In the genomic region with DNA sequence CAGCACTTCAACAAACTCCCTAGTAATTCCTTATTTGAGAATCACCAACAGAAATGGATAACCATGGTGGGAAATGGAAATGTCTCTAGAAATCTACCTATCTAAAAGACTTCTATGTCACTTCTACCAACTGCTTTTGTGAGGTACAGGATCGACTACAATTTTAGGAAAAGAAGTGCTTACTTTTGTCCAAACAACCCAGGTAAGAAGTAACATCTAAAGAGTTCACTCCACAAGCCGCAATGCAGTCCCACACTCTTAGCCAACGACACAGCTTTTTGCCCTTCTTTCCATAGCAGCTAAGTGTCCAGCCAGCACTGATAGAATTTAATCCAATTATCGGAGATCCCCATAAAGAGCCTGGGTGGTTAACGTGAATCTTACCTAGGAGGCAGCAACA, we compare ENCODE assay signal across 15 cellular contexts. TPM values are rescaled to one million over a fixed set of nuclear protein-coding genes. Genes with fewer than 3 reads are reported as not detected.
DNase-seq lines count a peak whose midpoint lies in the region; ATAC-seq, FAIRE-seq and TF ChIP-seq lines count a peak whose summit lies in the region.
"Had no signal": no experiment of that assay in that cellular context is flagged by ENCODE, and none has a peak within 500 bp of the region (broad histone marks: within the 10 kb centered on the region; RNA-seq: fewer than 3 reads in every experiment).

No MANE protein-coding gene starts in this region.

- no peaks in the 10 kb centered on the region for H3K9me3 ChIP-seq in IMR-90 (ENCODE audit: control insufficient read depth, insufficient read depth, low read length)
- H3K9me3 ChIP-seq in GM12878 (replicated peaks; ENCODE audit: control insufficient read depth, insufficient read depth, low read length) = no peaks in the 10 kb centered on the region
- H3K9me3 ChIP-seq in subcutaneous abdominal adipose tissue (ENCODE audit: control insufficient read depth in 5 of 5, low read length in 5 of 5) = no peaks in the 10 kb centered on the region
- H3K9me3 ChIP-seq: neutrophil had no signal

- TF ChIP-seq POLR2A in IMR-90 (IDR thresholded peaks at IDR 0.05; ENCODE audit: low read depth, low read length) (no peak), GM12878 (IDR thresholded peaks at IDR 0.05; ENCODE audit: low read depth, low read length) (no peak)

- H4K5ac ChIP-seq in IMR-90 (ENCODE audit: low read depth, low read length) = no peak overlapping the region

- H3K14ac ChIP-seq in IMR-90 (replicated peaks; ENCODE audit: low read depth, low read length) = no peak overlapping the region; the same call in 1 of the 2 replicates

- 100% methylated on average over 2 of the region's 5 CpGs; no CpG with 5 or more reads in 1 of the 2 experiments for WGBS in IMR-90 (ENCODE audit: extremely low coverage in 2 of 2, insufficient read length in 1 of 2), 2 experiments
- 81% methylated on average over 5 of the region's 5 CpGs for WGBS in GM12878 (ENCODE audit: insufficient coverage, insufficient replicate concordance, low lambda C conversion rate, missing lambda C conversion rate)

- H3K27ac ChIP-seq in IMR-90 (ENCODE audit: insufficient read depth, low read length) (peak overlapping the region; percentile 25; the same call in 1 of the 2 replicates), GM12878 (ENCODE audit: control insufficient read depth, insufficient read depth) (no peak overlapping the region), subcutaneous abdominal adipose tissue (ENCODE audit: low read depth, low read length) (peak overlapping the region; percentile 93)
- H3K27ac ChIP-seq: neutrophil had no signal

- POLR2A ChIA-PET in IMR-90 (lab: Charles Lee; ENCODE audit: unreplicated experiment) (no interaction called here), GM12878 (lab: Charles Lee) (no interaction called here)

- TF ChIP-seq RAD21 in IMR-90 (IDR thresholded peaks at IDR 0.05; ENCODE audit: low read length) (no peak), GM12878 (IDR thresholded peaks at IDR 0.05; ENCODE audit: insufficient read depth, low read depth, low read length) (no peak)

- peak overlapping the region in 1 of 2 experiments; percentile 27; a peak in 1 of 4 replicates for H4K8ac ChIP-seq in IMR-90 (ENCODE audit: low read depth in 2 of 2, low read length in 2 of 2)

- no peak overlapping the region for H3K56ac ChIP-seq in IMR-90 (ENCODE audit: extremely low read depth, insufficient read depth, low read length)

- no peaks in the 10 kb centered on the region for H3K27me3 ChIP-seq in IMR-90 (ENCODE audit: control insufficient read depth, insufficient read depth, low read length)
- no peaks in the 10 kb centered on the region for H3K27me3 ChIP-seq in GM12878 (replicated peaks in 1 of 2; ENCODE audit: control insufficient read depth in 2 of 2, insufficient read depth in 2 of 2, low read length in 1 of 2)
- H3K27me3 ChIP-seq in subcutaneous abdominal adipose tissue (ENCODE audit: control insufficient read depth in 5 of 5, insufficient read depth in 4 of 5, low read length in 5 of 5) = no peaks in the 10 kb centered on the region

- SMC1A ChIA-PET in GM12878 (lab: Charles Lee; ENCODE audit: uncharacterized antibody, unreplicated experiment) = no interaction called here

- no peak overlapping the region; the same call in 1 of the 2 replicates for H3K23ac ChIP-seq in IMR-90 (ENCODE audit: low read depth, low read length)

- H2BK20ac ChIP-seq in IMR-90 (ENCODE audit: low read depth, low read length) = no peak overlapping the region

- CTCF ChIA-PET in IMR-90 (lab: Yijun Ruan, JAX) (no interaction called here), GM12878 (lab: Yijun Ruan, JAX) (no interaction called here)

- no peak overlapping the region for H2AK5ac ChIP-seq in IMR-90 (ENCODE audit: low read depth, low read length)

- no peak overlapping the region for H3K4me2 ChIP-seq in IMR-90 (ENCODE audit: low read depth, low read length)
- no peak overlapping the region for H3K4me2 ChIP-seq in GM12878 (ENCODE audit: control insufficient read depth, insufficient read depth)

- H3K4me3 Mint-ChIP-seq in memory B cell = no peak overlapping the region
- H3K4me3 Mint-ChIP-seq: activated B cell treated with CpG ODN at 0.5 μM for 24 hours; activated naive CD8-positive, alpha-beta T cell treated with anti-CD3 and anti-CD28 coated beads for 36 hours had no signal

- H3K9me1 ChIP-seq in IMR-90 (ENCODE audit: insufficient read depth, low read length) = peaks cover 15% of the 10 kb centered on the region

- no peak overlapping the region; the same call in 1 of the 2 replicates for H3K18ac ChIP-seq in IMR-90 (ENCODE audit: low read depth, low read length)

- no peak for DNase-seq in IMR-90
- no peak for DNase-seq in GM12878 (ENCODE audit: low read depth, low spot score)
- DNase-seq in memory B cell (ENCODE audit: low spot score in 2 of 2) = no peak
- no peak for DNase-seq in GF-D8 (lab: John Stamatoyannopoulos, UW)
- DNase-seq in NCI-H187 treated with DMSO at 0.1 percent for 48 hours (lab: John Stamatoyannopoulos, UW) = no peak
- no peak for DNase-seq in SKM-1 treated with dmso at 0.1 percent for 144 hours (lab: John Stamatoyannopoulos, UW; ENCODE audit: unreplicated experiment)
- DNase-seq: activated B cell treated with CpG ODN at 0.5 μM for 24 hours; activated naive CD8-positive, alpha-beta T cell treated with anti-CD3 and anti-CD28 coated beads for 36 hours; C1 segment of cervical spinal cord; DND-41; left ventricle myocardium superior; stimulated activated CD4-positive, alpha-beta T cell treated with anti-CD3 and anti-CD28 coated beads, Interleukin-15, amount 100 ng/mL, for 24 hours had no signal

- H2AK9ac ChIP-seq in IMR-90 (replicated peaks; ENCODE audit: low read depth, low read length, poor library complexity) = no peak overlapping the region

- no peak overlapping the region for H3K4me3 ChIP-seq in IMR-90 (ENCODE audit: insufficient read depth, low read depth, low read length)
- no peak overlapping the region for H3K4me3 ChIP-seq in GM12878
- H3K4me3 ChIP-seq in subcutaneous abdominal adipose tissue (ENCODE audit: low read depth in 1 of 5, low read length in 5 of 5) = no peak overlapping the region

- no peaks in the 10 kb centered on the region for H3K27me3 Mint-ChIP-seq in memory B cell
- H3K27me3 Mint-ChIP-seq: activated B cell treated with CpG ODN at 0.5 μM for 24 hours; activated naive CD8-positive, alpha-beta T cell treated with anti-CD3 and anti-CD28 coated beads for 36 hours had no signal

- peak overlapping the region; percentile 8 for H2BK5ac ChIP-seq in IMR-90 (ENCODE audit: low read depth, low read length, poor library complexity, severe bottlenecking)

- H3K4me1 ChIP-seq in IMR-90 (ENCODE audit: control insufficient read depth, insufficient read depth, low read length) (peaks cover 29% of the 10 kb centered on the region), GM12878 (ENCODE audit: control insufficient read depth, insufficient read depth, low read length) (no peaks in the 10 kb centered on the region), subcutaneous abdominal adipose tissue (ENCODE audit: control insufficient read depth in 5 of 5, insufficient read depth in 5 of 5, low read length in 5 of 5) (peaks cover 24 to 61% (median 59%) of the 10 kb centered on the region in 5 donors)

- no peak for TF ChIP-seq EP300 in GM12878 (IDR thresholded peaks at IDR 0.05; ENCODE audit: borderline replicate concordance in 1 of 2, control insufficient read depth in 1 of 2, low read depth in 2 of 2, low read length in 2 of 2)

- peak overlapping the region; percentile 57 for H3K27ac Mint-ChIP-seq in memory B cell
- H3K27ac Mint-ChIP-seq: activated B cell treated with CpG ODN at 0.5 μM for 24 hours; activated naive CD8-positive, alpha-beta T cell treated with anti-CD3 and anti-CD28 coated beads for 36 hours had no signal

- dilution Hi-C loops in IMR-90 (cut with HindIII; ENCODE audit: low sequenced_read_pairs, unreplicated experiment) = no loop called here

- no peak overlapping the region for H2AFZ ChIP-seq in IMR-90 (replicated peaks; ENCODE audit: low read length, poor library complexity)
- H2AFZ ChIP-seq in GM12878 (ENCODE audit: control insufficient read depth, low read depth, low read length) = no peak overlapping the region

- H3K9me3 Mint-ChIP-seq in memory B cell = no peaks in the 10 kb centered on the region
- H3K9me3 Mint-ChIP-seq: activated B cell treated with CpG ODN at 0.5 μM for 24 hours; activated naive CD8-positive, alpha-beta T cell treated with anti-CD3 and anti-CD28 coated beads for 36 hours had no signal

- ATAC-seq in IMR-90 (ENCODE audit: low read depth) (no peak), GM12878 (no peak), memory B cell (ENCODE audit: low read depth) (no peak), GM19023 (IDR thresholded peaks at IDR 0.05; ENCODE audit: unreplicated experiment) (no peak)

- FAIRE-seq in GM12878 (lab: Jason Lieb, UNC) = peak; percentile 13

- intact Hi-C loops in IMR-90 (cut with micrococcal nuclease) (no loop called here), GM12878 (cut with micrococcal nuclease; ENCODE audit: unreplicated experiment) (no loop called here)

- H4K20me1 ChIP-seq in IMR-90 (ENCODE audit: insufficient read depth, low read length) (peaks cover 51% of the 10 kb centered on the region), GM12878 (ENCODE audit: control insufficient read depth, insufficient read depth) (no peaks in the 10 kb centered on the region)

- H3K79me1 ChIP-seq in IMR-90 (ENCODE audit: low read depth in 1 of 2, low read length in 2 of 2) = peaks cover 22 to 60% of the 10 kb centered on the region in 2 experiments

- no peak overlapping the region for H2BK15ac ChIP-seq in IMR-90 (ENCODE audit: low read depth, low read length)

- no TSS peak for BruUV-seq in IMR-90 (replicated peaks; lab: Mats Ljungman, UMichigan)
- BruUV-seq in GM12878 (replicated peaks; lab: Mats Ljungman, UMichigan) = no TSS peak

- peaks cover 19% of the 10 kb centered on the region for H3K36me3 Mint-ChIP-seq in memory B cell

- in situ Hi-C loops in IMR-90 (cut with MboI; ENCODE audit: low sequenced_read_pairs) = no loop called here
- in situ Hi-C loops in GM12878 (cut with MboI) = loop anchor here (25.0 kb wide), 1 partner anchor 1468 kb away; no protein-coding TSS in a partner anchor

- RAD21 ChIA-PET in GM12878 (lab: Charles Lee; ENCODE audit: unreplicated experiment) = interaction anchor here (1.0 kb wide), 1 partner anchor 678 kb away, joined by 3 read pairs; no protein-coding TSS in a partner anchor

- H3K79me2 ChIP-seq in GM12878 (ENCODE audit: control insufficient read depth, insufficient read depth, low read length) = no peaks in the 10 kb centered on the region

- H3K9ac ChIP-seq in IMR-90 (ENCODE audit: low read depth, low read length) = no peak overlapping the region
- no peak overlapping the region for H3K9ac ChIP-seq in GM12878 (ENCODE audit: control insufficient read depth, insufficient read depth, low read length)
- H3K9ac ChIP-seq in subcutaneous abdominal adipose tissue (ENCODE audit: low read length in 5 of 5) = no peak overlapping the region

- H3K4ac ChIP-seq in IMR-90 (ENCODE audit: low read depth, low read length) = no peak overlapping the region; the same call in 1 of the 2 replicates

- H3K36me3 ChIP-seq in IMR-90 (ENCODE audit: control insufficient read depth, insufficient read depth, low read length) = peaks cover 34% of the 10 kb centered on the region
- H3K36me3 ChIP-seq in GM12878 (ENCODE audit: control insufficient read depth in 2 of 2, insufficient read depth in 2 of 2, low read length in 1 of 2) = peaks cover 0 to 16% of the 10 kb centered on the region in 2 experiments; a peak in 2 of 4 replicates
- peaks cover 12 to 53% (median 33%) of the 10 kb centered on the region in 5 donors for H3K36me3 ChIP-seq in subcutaneous abdominal adipose tissue (ENCODE audit: control insufficient read depth in 5 of 5, insufficient read depth in 5 of 5, low read length in 5 of 5)
- H3K36me3 ChIP-seq: neutrophil had no signal

- no peak overlapping the region for H4K91ac ChIP-seq in IMR-90 (ENCODE audit: insufficient read depth, low read depth, low read length)

- TF ChIP-seq CTCF in IMR-90 (conservative IDR thresholded peaks at IDR 0.05; ENCODE audit: low read depth, low read length) = no peak
- TF ChIP-seq CTCF in GM12878 (IDR thresholded peaks at IDR 0.05 in 2 of 3, conservative IDR thresholded peaks at IDR 0.05 in 1 of 3; ENCODE audit: control insufficient read depth in 2 of 3, extremely low read depth in 1 of 3, insufficient read depth in 1 of 3, low read depth in 3 of 3, low read length in 3 of 3) = no peak

- peaks cover 3% of the 10 kb centered on the region for H3K4me1 Mint-ChIP-seq in memory B cell
- H3K4me1 Mint-ChIP-seq: activated B cell treated with CpG ODN at 0.5 μM for 24 hours had no signal

- no peak overlapping the region for H2BK120ac ChIP-seq in IMR-90 (ENCODE audit: low read depth, low read length)

RNA-seq across cellular contexts. Expression of a gene that starts 28.1 kb away (rescaled TPM):
- total RNA-seq in IMR-90 (2012; rRNA removed) = 6,979 and 8,412 TPM in 2 replicates
- polyA plus RNA-seq in IMR-90 (2012; rRNA removed) = 6,722 and 7,454 TPM in 2 replicates
- polyA plus RNA-seq in IMR-90 (2012; cell fraction: cytosol; rRNA removed) = 2,230 and 5,114 TPM in 2 replicates
- 764 and 3,092 TPM in 2 replicates for polyA plus RNA-seq in IMR-90 (2012; cell fraction: nucleus; rRNA removed; ENCODE audit: low replicate concordance)
- total RNA-seq in GM12878 (2013; cell fraction: nucleolus; rRNA removed) = 89.8 and 93.3 TPM in 2 replicates
- 212 and 231 TPM in 2 replicates for total RNA-seq in GM12878 (2014; rRNA removed)
- 221 and 227 TPM in 2 replicates for total RNA-seq in GM12878 (2014; rRNA removed; fragmentation: Illumina TruSeq; extraction: Trizol)
- total RNA-seq in GM12878 (2021) = 169 and 170 TPM in 2 replicates
- 71.2 TPM for polyA plus RNA-seq in GM12878 (2011; ENCODE audit: low read depth)
- 133 and 135 TPM in 2 replicates for polyA plus RNA-seq in GM12878 (2011; rRNA removed)
- polyA plus RNA-seq in GM12878 (2011; cell fraction: cytosol; rRNA removed) = 138 and 142 TPM in 2 replicates
- polyA plus RNA-seq in GM12878 (2011; cell fraction: nucleus; rRNA removed) = 90.4 and 108 TPM in 2 replicates
- 72.1 and 77.2 TPM in 2 replicates for polyA plus RNA-seq in GM12878 (2012)
- 324 and 357 TPM in 2 replicates for polyA plus RNA-seq in GM12878 (2014; fragmentation: Illumina TruSeq; extraction: Trizol)
- polyA plus RNA-seq in GM12878 (2014; fragmentation: Nextera tagmentation; extraction: Ambion mirVana) = 100 to 1,000 TPM; 507 to 540 TPM
- 226 and 248 TPM in 2 replicates for polyA plus RNA-seq in GM12878 (2014; rRNA removed)
- 100 to 1,000 TPM; 314 to 343 TPM for polyA plus RNA-seq in GM12878 (2016; fragmentation: Nextera tagmentation; extraction: Ambion mirVana)
- polyA minus RNA-seq in GM12878 (2011; rRNA and poly(A)+ RNA removed) = 111 and 127 TPM in 2 replicates
- polyA minus RNA-seq in GM12878 (2011; cell fraction: cytosol; rRNA and poly(A)+ RNA removed) = 33.4 and 39.4 TPM in 2 replicates
- 30.0 and 49.5 TPM in 2 replicates for polyA minus RNA-seq in GM12878 (2011; cell fraction: nucleus; rRNA and poly(A)+ RNA removed)

Comparison
In these comparisons a context has a peak if more than half of its experiments do, and no peak if none do; other contexts are left out.
1. RNA of a gene that starts 28.1 kb away (total RNA-seq): 6,979 to 8,412 TPM in IMR-90; 89.8 to 231 TPM in GM12878; every median in the first group is over 10 times any median in the second.